Comparison of ENCODE assay signal across 2 cellular contexts in genomic region chr16:2388139-2388874, GRCh38.
TF ChIP-seq lines count a peak whose summit lies in the region.

No MANE protein-coding gene starts in this region.

TF ChIP-seq in HepG2, 621 proteins besides CTCF, POLR2A, EP300 and RAD21:
- TF ChIP-seq SRSF4 (IDR thresholded peaks at IDR 0.05; ENCODE audit: low read depth, low read length, poor library complexity, severe bottlenecking) (no peak), ZNF772 (CRISPR knock-in tag; IDR thresholded peaks at IDR 0.05) (no peak), JDP2 (CRISPR knock-in tag; IDR thresholded peaks at IDR 0.05; ENCODE audit: borderline replicate concordance) (no peak), TFAP4 (IDR thresholded peaks at IDR 0.05; ENCODE audit: borderline replicate concordance, low read depth) (no peak), ZNF33B (CRISPR knock-in tag; IDR thresholded peaks at IDR 0.05) (no peak), THAP11 (CRISPR knock-in tag; IDR thresholded peaks at IDR 0.05) (no peak), ZNF670 (CRISPR knock-in tag; IDR thresholded peaks at IDR 0.05; ENCODE audit: borderline replicate concordance) (no peak), ZNF136 (CRISPR knock-in tag; IDR thresholded peaks at IDR 0.05; ENCODE audit: low read depth) (no peak), KDM4B (CRISPR knock-in tag; IDR thresholded peaks at IDR 0.05) (no peak), THRA (CRISPR knock-in tag; IDR thresholded peaks at IDR 0.05; ENCODE audit: borderline replicate concordance) (no peak), TOE1 (CRISPR knock-in tag; IDR thresholded peaks at IDR 0.05) (no peak), SOX5 (CRISPR knock-in tag; IDR thresholded peaks at IDR 0.05; ENCODE audit: borderline replicate concordance) (no peak), TEF (CRISPR knock-in tag; IDR thresholded peaks at IDR 0.05) (no peak), ZFP36L2 (CRISPR knock-in tag; IDR thresholded peaks at IDR 0.05) (no peak), NFE2L2 (IDR thresholded peaks at IDR 0.05; ENCODE audit: low read length) (no peak), KMT2B (CRISPR knock-in tag; IDR thresholded peaks at IDR 0.05) (no peak), SP140L (CRISPR knock-in tag; IDR thresholded peaks at IDR 0.05; ENCODE audit: borderline replicate concordance) (no peak), CBX5 (CRISPR knock-in tag; IDR thresholded peaks at IDR 0.05; ENCODE audit: borderline replicate concordance) (no peak)

TF ChIP-seq in WTC11, 78 proteins besides CTCF, POLR2A, EP300 and RAD21:
- no peak for TF ChIP-seq CBFB (CRISPR knock-in tag; IDR thresholded peaks at IDR 0.05; ENCODE audit: low read depth)
TF ChIP-seq in WTC11: peak in this region for 0.
